ENCODE assay signal across 24 cellular contexts in genomic region chr2:55159752-55160151, GRCh38.
"Had no signal": no experiment of that assay in that cellular context is flagged by ENCODE, and none has a peak within 500 bp of the region (broad histone marks: within the 10 kb centered on the region; RNA-seq: fewer than 3 reads in every experiment).

No MANE protein-coding gene starts in this region.

- H3K4me3 ChIP-seq: adrenal gland, breast epithelium, colonic mucosa, ovary, prostate gland, right atrium auricular region, testis, transverse colon had no signal

- H3K36me3 ChIP-seq: adrenal gland, breast epithelium, colonic mucosa, neutrophil, ovary, prostate gland, right atrium auricular region, transverse colon had no signal

- H3K9me3 ChIP-seq: adrenal gland, breast epithelium, colonic mucosa, neutrophil, ovary, prostate gland, right atrium auricular region, testis, transverse colon had no signal

- FAIRE-seq: keratinocyte, TTC549, urothelium cell line had no signal

- DNase-seq: activated CD4-positive, alpha-beta T cell treated with anti-CD3 and anti-CD28 coated beads for 4 hours; activated CD4-positive, alpha-beta T cell treated with anti-CD3 and anti-CD28 coated beads, Interleukin-2, amount 50 U/mL, for 4 hours; activated effector memory CD4-positive, alpha-beta T cell treated with anti-CD3 and anti-CD28 coated beads, Interleukin-2, amount 50 U/mL, for 16 hours; activated naive CD4-positive, alpha-beta T cell treated with anti-CD3 and anti-CD28 coated beads for 36 hours; activated naive CD8-positive, alpha-beta T cell treated with anti-CD3 and anti-CD28 coated beads for 36 hours; cerebellar nuclear complex; colonic mucosa; effector memory CD4-positive, alpha-beta T cell; foreskin fibroblast; hippocampal formation; mammary epithelial cell; nephron progenitor cell; stimulated activated naive CD4-positive, alpha-beta T cell; testis; transverse colon had no signal

- H3K27me3 ChIP-seq: adrenal gland, breast epithelium, colonic mucosa, neutrophil, ovary, right atrium auricular region, testis, transverse colon had no signal

- H3K27ac ChIP-seq: neutrophil, ovary, prostate gland, testis had no signal
